In genomic region chr2:15582645-15583340, GRCh38 we compare ENCODE assay signal across 24 cellular contexts. TPM values are rescaled to one million over a fixed set of nuclear protein-coding genes. Genes with fewer than 3 reads are reported as not detected.
DNase-seq lines count a peak whose midpoint lies in the region; ATAC-seq and TF ChIP-seq lines count a peak whose summit lies in the region.
"Had no signal": no experiment of that assay in that cellular context is flagged by ENCODE, and none has a peak within 500 bp of the region (broad histone marks: within the 10 kb centered on the region; RNA-seq: fewer than 3 reads in every experiment).

No MANE protein-coding gene starts in this region.

- H3K9me2 ChIP-seq in OCI-LY1 (ENCODE audit: low read depth, low read length), result no peaks in the 10 kb centered on the region
- H3K9me2 ChIP-seq: SK-N-SH had no signal

- H3K36me3 Mint-ChIP-seq in naive B cell, result no peaks in the 10 kb centered on the region
- H3K36me3 Mint-ChIP-seq: brain had no signal

- ATAC-seq in naive B cell (ENCODE audit: low read depth in 2 of 2) (peak; percentile 65 to 67), GM19328 (IDR thresholded peaks at IDR 0.05; ENCODE audit: unreplicated experiment) (no peak), HG03457 (IDR thresholded peaks at IDR 0.05; ENCODE audit: unreplicated experiment) (no peak)

- H3K4me1 Mint-ChIP-seq in naive B cell, result peaks cover 11 to 15% (median 14%) of the 10 kb centered on the region in 3 donors
- H3K4me1 Mint-ChIP-seq: brain had no signal

- H3K9me3 ChIP-seq in OCI-LY1 (ENCODE audit: low read length), result no peaks in the 10 kb centered on the region
- H3K9me3 ChIP-seq: neutrophil, SK-N-SH had no signal

- H3K27me3 Mint-ChIP-seq in naive B cell, result peaks cover 0 to 25% (median 5%) of the 10 kb centered on the region in 3 donors

- no peaks in the 10 kb centered on the region for H4K20me1 ChIP-seq in OCI-LY1 (ENCODE audit: insufficient read depth, low read length)

- peak overlapping the region in 1 of 6 donors; percentile 31 for H3K27ac Mint-ChIP-seq in naive B cell
- H3K27ac Mint-ChIP-seq: T-helper 2 cell treated with Interferon-gamma antibody and Interleukin-4, amounts not matched to agents 5 μg/mL and 100 μg/mL, for 36 hours had no signal

- H3K4me1 ChIP-seq in OCI-LY1 (ENCODE audit: insufficient read depth, low read length, severe bottlenecking), result peaks cover 7% of the 10 kb centered on the region
- H3K4me1 ChIP-seq: HAP-1 had no signal

- CTCF ChIA-PET in HEK293T (lab: Yijun Ruan, JAX), result no interaction called here

- POLR2A ChIA-PET in HEK293T (lab: Yijun Ruan, JAX), result no interaction called here

- H3K9me3 Mint-ChIP-seq in naive B cell, result no peaks in the 10 kb centered on the region
- H3K9me3 Mint-ChIP-seq: brain; T-helper 2 cell treated with Interferon-gamma antibody and Interleukin-4, amounts not matched to agents 5 μg/mL and 100 μg/mL, for 36 hours had no signal

- no peaks in the 10 kb centered on the region for H3F3A ChIP-seq in OCI-LY1 (ENCODE audit: insufficient read depth, low read length)

- H3K4me2 ChIP-seq in OCI-LY1 (ENCODE audit: low read length), result peak overlapping the region; percentile 37
- H3K4me2 ChIP-seq: SK-N-SH had no signal

- H3K27ac ChIP-seq in OCI-LY1 (ENCODE audit: low read depth, low read length, poor library complexity, severe bottlenecking), result no peak overlapping the region
- H3K27ac ChIP-seq: neutrophil, RWPE1, skin epidermis had no signal

- no peaks in the 10 kb centered on the region for H3K79me2 ChIP-seq in OCI-LY1 (ENCODE audit: insufficient read depth, low read length)

- H3K9ac ChIP-seq in OCI-LY1 (ENCODE audit: low read length), result no peak overlapping the region
- H3K9ac ChIP-seq: SK-N-SH had no signal

- no peaks in the 10 kb centered on the region for H3K27me3 ChIP-seq in OCI-LY1 (ENCODE audit: insufficient read depth, low read length)
- H3K27me3 ChIP-seq: neutrophil had no signal

- no peak for TF ChIP-seq CTCF in OCI-LY1 (IDR thresholded peaks at IDR 0.05; ENCODE audit: low read length)

- no peak overlapping the region for H2AFZ ChIP-seq in OCI-LY1 (ENCODE audit: low read length)

- peak overlapping the region in 3 of 8 donors; percentile 23 to 57 (median 48) for H3K4me3 Mint-ChIP-seq in naive B cell
- H3K4me3 Mint-ChIP-seq: brain; T-helper 2 cell treated with Interferon-gamma antibody and Interleukin-4, amounts not matched to agents 5 μg/mL and 100 μg/mL, for 36 hours had no signal

- DNase-seq in EH (ENCODE audit: low read depth) (peak; percentile 9), HEK293T (ENCODE audit: extremely low spot score) (no peak), naive B cell (peak; percentile 17), NCI-H146 treated with DMSO at 0.1 percent for 48 hours (lab: John Stamatoyannopoulos, UW; ENCODE audit: unreplicated experiment) (no peak), RKO (ENCODE audit: low spot score) (no peak)
- DNase-seq: ACHN; activated CD4-positive, alpha-beta T cell treated with anti-CD3 and anti-CD28 coated beads, Interleukin-2, amount 50 U/mL, for 4 hours; activated CD8-positive, alpha-beta memory T cell treated with anti-CD3 and anti-CD28 coated beads, Interleukin-2, amount 50 U/mL, for 48 hours; effector CD8-positive, alpha-beta T cell; erythroblast; GDM1; hypothalamus; NCI-H510A treated with DMSO at 0.1 percent for 48 hours; SK-N-SH; stimulated activated CD4-positive, alpha-beta T cell treated with anti-CD3 and anti-CD28 coated beads, Interleukin-1b, Interleukin-23, amount 100 ng/mL, for 48 hours had no signal

- peak overlapping the region; percentile 33 for H3K4me3 ChIP-seq in OCI-LY1 (ENCODE audit: low read depth, low read length, poor library complexity, severe bottlenecking)
- H3K4me3 ChIP-seq: HAP-1, skin epidermis had no signal

- H3K36me3 ChIP-seq in OCI-LY1 (ENCODE audit: insufficient read depth, low read length), result no peaks in the 10 kb centered on the region
- H3K36me3 ChIP-seq: HAP-1, neutrophil had no signal

TF ChIP-seq in HEK293T, 16 proteins besides CTCF, POLR2A, EP300 and RAD21:
- TF ChIP-seq ELF4 (IDR thresholded peaks at IDR 0.05), result no peak
- TF ChIP-seq SP1 (IDR thresholded peaks at IDR 0.05), result no peak
- TF ChIP-seq TARDBP (IDR thresholded peaks at IDR 0.05), result no peak
- TF ChIP-seq ARNT (IDR thresholded peaks at IDR 0.05), result no peak
- TF ChIP-seq, protein P1, sequence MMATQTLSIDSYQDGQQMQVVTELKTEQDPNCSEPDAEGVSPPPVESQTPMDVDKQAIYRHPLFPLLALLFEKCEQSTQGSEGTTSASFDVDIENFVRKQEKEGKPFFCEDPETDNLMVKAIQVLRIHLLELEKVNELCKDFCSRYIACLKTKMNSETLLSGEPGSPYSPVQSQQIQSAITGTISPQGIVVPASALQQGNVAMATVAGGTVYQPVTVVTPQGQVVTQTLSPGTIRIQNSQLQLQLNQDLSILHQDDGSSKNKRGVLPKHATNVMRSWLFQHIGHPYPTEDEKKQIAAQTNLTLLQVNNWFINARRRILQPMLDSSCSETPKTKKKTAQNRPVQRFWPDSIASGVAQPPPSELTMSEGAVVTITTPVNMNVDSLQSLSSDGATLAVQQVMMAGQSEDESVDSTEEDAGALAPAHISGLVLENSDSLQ (IDR thresholded peaks at IDR 0.05), result peak; percentile 51; the same call in 1 of the 2 replicates
- TF ChIP-seq L3MBTL2 (conservative IDR thresholded peaks at IDR 0.05), result no peak
TF ChIP-seq in HEK293T: peak in this region for 1.

RNA-seq across cellular contexts. Expression of gene DDX1, which starts 8.9 kb away (rescaled TPM):
- 10 to 100 TPM; 31.7 to 49.1 (median 40.6) TPM for polyA plus RNA-seq in naive B cell (ENCODE audit: low read depth in 6 of 6)

RNA-seq across cellular contexts. Expression of gene NBAS, which starts 21.7 kb away (rescaled TPM):
- polyA plus RNA-seq in naive B cell (ENCODE audit: low read depth in 6 of 6), result 10 to 100 TPM in 4 of 6 donors, 1 to 10 TPM in 2; 5.4 to 16.4 (median 12.7) TPM

Comparison
In these comparisons a context has a peak if more than half of its experiments do, and no peak if none do; other contexts are left out.
1. DNase-seq: peak in EH (single experiment) and naive B cell (single experiment); none in HEK293T (single experiment), NCI-H146 treated with DMSO at 0.1 percent for 48 hours (single experiment) and RKO (single experiment).
2. ATAC-seq: peak in naive B cell (2 of 2); none in GM19328 (single experiment) and HG03457 (single experiment).